In genomic region chr11:67482736-67483497, GRCh38 we compare ENCODE assay signal across 1 cellular context.
TF ChIP-seq lines count a peak whose summit lies in the region.

AIP (plus strand) TSS chr11:67483026; CDS start chr11:67483159, 133 bp downstream.

TF ChIP-seq in GM12878, 131 proteins besides CTCF, POLR2A, EP300 and RAD21 (continued from another document):
- peak; percentile 64; the same call in 1 of the 2 replicates for TF ChIP-seq CHD2 (IDR thresholded peaks at IDR 0.05; ENCODE audit: borderline replicate concordance, low read depth, low read length)
- 0 out of 2 replicates have a peak, but pooled peaks have one; percentile 57 for TF ChIP-seq ZBTB40 (IDR thresholded peaks at IDR 0.05; ENCODE audit: borderline replicate concordance)
- no peak for TF ChIP-seq USF2 (IDR thresholded peaks at IDR 0.05; ENCODE audit: borderline replicate concordance, low read depth, low read length)
- no peak for TF ChIP-seq JUND (IDR thresholded peaks at IDR 0.05; ENCODE audit: low read depth, low read length)
- TF ChIP-seq NR2F1 (conservative IDR thresholded peaks at IDR 0.05), result no peak
- TF ChIP-seq CREM (IDR thresholded peaks at IDR 0.05; ENCODE audit: low read depth), result peak; percentile 67
- TF ChIP-seq GABPA (IDR thresholded peaks at IDR 0.05; ENCODE audit: low read depth), result no peak
- peak; percentile 73 for TF ChIP-seq ELK1 (IDR thresholded peaks at IDR 0.05; ENCODE audit: low read depth, low read length)
- TF ChIP-seq, protein P1, sequence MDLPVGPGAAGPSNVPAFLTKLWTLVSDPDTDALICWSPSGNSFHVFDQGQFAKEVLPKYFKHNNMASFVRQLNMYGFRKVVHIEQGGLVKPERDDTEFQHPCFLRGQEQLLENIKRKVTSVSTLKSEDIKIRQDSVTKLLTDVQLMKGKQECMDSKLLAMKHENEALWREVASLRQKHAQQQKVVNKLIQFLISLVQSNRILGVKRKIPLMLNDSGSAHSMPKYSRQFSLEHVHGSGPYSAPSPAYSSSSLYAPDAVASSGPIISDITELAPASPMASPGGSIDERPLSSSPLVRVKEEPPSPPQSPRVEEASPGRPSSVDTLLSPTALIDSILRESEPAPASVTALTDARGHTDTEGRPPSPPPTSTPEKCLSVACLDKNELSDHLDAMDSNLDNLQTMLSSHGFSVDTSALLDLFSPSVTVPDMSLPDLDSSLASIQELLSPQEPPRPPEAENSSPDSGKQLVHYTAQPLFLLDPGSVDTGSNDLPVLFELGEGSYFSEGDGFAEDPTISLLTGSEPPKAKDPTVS (IDR thresholded peaks at IDR 0.05; ENCODE audit: low read depth, low read length), result no peak
- TF ChIP-seq NKRF (conservative IDR thresholded peaks at IDR 0.05), result no peak
- no peak for TF ChIP-seq MEF2A (IDR thresholded peaks at IDR 0.05; ENCODE audit: insufficient read depth, low read depth, low read length)
- no peak for TF ChIP-seq YBX1 (IDR thresholded peaks at IDR 0.05)
- peak; percentile 42 for TF ChIP-seq MEF2B (IDR thresholded peaks at IDR 0.05; ENCODE audit: partially characterized antibody, poor library complexity, severe bottlenecking)
- TF ChIP-seq ZNF274 (IDR thresholded peaks at IDR 0.05; ENCODE audit: insufficient read depth, insufficient read length), result no peak
- TF ChIP-seq RUNX3 (IDR thresholded peaks at IDR 0.05; ENCODE audit: low read length), result no peak
- TF ChIP-seq FOS (IDR thresholded peaks at IDR 0.05; ENCODE audit: borderline replicate concordance, extremely low read depth, insufficient read length), result no peak
- peak; percentile 79; the same call in 1 of the 2 replicates for TF ChIP-seq ZNF207 (IDR thresholded peaks at IDR 0.05; ENCODE audit: borderline replicate concordance)
- TF ChIP-seq SIN3A (IDR thresholded peaks at IDR 0.05; ENCODE audit: low read depth, low read length), result 0 out of 2 replicates have a peak, but pooled peaks have one; percentile 54
- TF ChIP-seq SP1 (IDR thresholded peaks at IDR 0.05; ENCODE audit: low read depth, low read length), result peak; percentile 90
- no peak for TF ChIP-seq IKZF2 (IDR thresholded peaks at IDR 0.05)
- TF ChIP-seq SMAD5 (IDR thresholded peaks at IDR 0.05; ENCODE audit: low read depth), result peak; percentile 67; the same call in 1 of the 2 replicates
- no peak for TF ChIP-seq MTA3 (IDR thresholded peaks at IDR 0.05; ENCODE audit: borderline replicate concordance, low read length)
- no peak for TF ChIP-seq PML (IDR thresholded peaks at IDR 0.05; ENCODE audit: low read length)
- no peak for TF ChIP-seq CHD4 (IDR thresholded peaks at IDR 0.05)
- TF ChIP-seq RELB (IDR thresholded peaks at IDR 0.05; ENCODE audit: low read depth), result peak; percentile 89
- TF ChIP-seq DPF2 (IDR thresholded peaks at IDR 0.05), result peak; percentile 83; the same call in 1 of the 2 replicates
- TF ChIP-seq FOXM1 (IDR thresholded peaks at IDR 0.05; ENCODE audit: low read depth, low read length), result no peak
- TF ChIP-seq STAT1 (conservative IDR thresholded peaks at IDR 0.05), result peak; percentile 70; the same call in 1 of the 2 replicates
- no peak for TF ChIP-seq NR2C2 (IDR thresholded peaks at IDR 0.05; ENCODE audit: borderline replicate concordance, control insufficient read depth, insufficient read length, low read depth)
- TF ChIP-seq TCF3 (IDR thresholded peaks at IDR 0.05; ENCODE audit: borderline replicate concordance, insufficient read depth, low read depth, low read length), result no peak
- TF ChIP-seq, protein P2, sequence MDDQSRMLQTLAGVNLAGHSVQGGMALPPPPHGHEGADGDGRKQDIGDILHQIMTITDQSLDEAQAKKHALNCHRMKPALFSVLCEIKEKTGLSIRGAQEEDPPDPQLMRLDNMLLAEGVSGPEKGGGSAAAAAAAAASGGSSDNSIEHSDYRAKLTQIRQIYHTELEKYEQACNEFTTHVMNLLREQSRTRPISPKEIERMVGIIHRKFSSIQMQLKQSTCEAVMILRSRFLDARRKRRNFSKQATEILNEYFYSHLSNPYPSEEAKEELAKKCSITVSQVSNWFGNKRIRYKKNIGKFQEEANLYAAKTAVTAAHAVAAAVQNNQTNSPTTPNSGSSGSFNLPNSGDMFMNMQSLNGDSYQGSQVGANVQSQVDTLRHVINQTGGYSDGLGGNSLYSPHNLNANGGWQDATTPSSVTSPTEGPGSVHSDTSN (IDR thresholded peaks at IDR 0.05; ENCODE audit: insufficient replicate concordance, low read depth, low read length), result peak; percentile 95
- 0 out of 2 replicates have a peak, but pooled peaks have one; percentile 65 for TF ChIP-seq RB1 (IDR thresholded peaks at IDR 0.05; ENCODE audit: borderline replicate concordance)
- TF ChIP-seq RCOR1 (conservative IDR thresholded peaks at IDR 0.05; ENCODE audit: low read depth, low read length), result no peak
- no peak for TF ChIP-seq BACH1 (IDR thresholded peaks at IDR 0.05; ENCODE audit: borderline replicate concordance)
- TF ChIP-seq, protein P3, sequence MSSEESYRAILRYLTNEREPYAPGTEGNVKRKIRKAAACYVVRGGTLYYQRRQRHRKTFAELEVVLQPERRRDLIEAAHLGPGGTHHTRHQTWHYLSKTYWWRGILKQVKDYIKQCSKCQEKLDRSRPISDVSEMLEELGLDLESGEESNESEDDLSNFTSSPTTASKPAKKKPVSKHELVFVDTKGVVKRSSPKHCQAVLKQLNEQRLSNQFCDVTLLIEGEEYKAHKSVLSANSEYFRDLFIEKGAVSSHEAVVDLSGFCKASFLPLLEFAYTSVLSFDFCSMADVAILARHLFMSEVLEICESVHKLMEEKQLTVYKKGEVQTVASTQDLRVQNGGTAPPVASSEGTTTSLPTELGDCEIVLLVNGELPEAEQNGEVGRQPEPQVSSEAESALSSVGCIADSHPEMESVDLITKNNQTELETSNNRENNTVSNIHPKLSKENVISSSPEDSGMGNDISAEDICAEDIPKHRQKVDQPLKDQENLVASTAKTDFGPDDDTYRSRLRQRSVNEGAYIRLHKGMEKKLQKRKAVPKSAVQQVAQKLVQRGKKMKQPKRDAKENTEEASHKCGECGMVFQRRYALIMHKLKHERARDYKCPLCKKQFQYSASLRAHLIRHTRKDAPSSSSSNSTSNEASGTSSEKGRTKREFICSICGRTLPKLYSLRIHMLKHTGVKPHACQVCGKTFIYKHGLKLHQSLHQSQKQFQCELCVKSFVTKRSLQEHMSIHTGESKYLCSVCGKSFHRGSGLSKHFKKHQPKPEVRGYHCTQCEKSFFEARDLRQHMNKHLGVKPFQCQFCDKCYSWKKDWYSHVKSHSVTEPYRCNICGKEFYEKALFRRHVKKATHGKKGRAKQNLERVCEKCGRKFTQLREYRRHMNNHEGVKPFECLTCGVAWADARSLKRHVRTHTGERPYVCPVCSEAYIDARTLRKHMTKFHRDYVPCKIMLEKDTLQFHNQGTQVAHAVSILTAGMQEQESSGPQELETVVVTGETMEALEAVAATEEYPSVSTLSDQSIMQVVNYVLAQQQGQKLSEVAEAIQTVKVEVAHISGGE (CRISPR knock-in tag; IDR thresholded peaks at IDR 0.05), result no peak
TF ChIP-seq in GM12878: peak in this region for 44.
